1 cellular context compared by ENCODE assay signal in genomic region chr14:59020382-59020781, GRCh38.
TF ChIP-seq lines count a peak whose summit lies in the region.

No MANE protein-coding gene starts in this region.

TF ChIP-seq in liver, 16 proteins besides CTCF, POLR2A, EP300 and RAD21 (continued from another document):
- TF ChIP-seq TAF1 (conservative IDR thresholded peaks at IDR 0.05) (no peak), HNF4G (IDR thresholded peaks at IDR 0.05) (no peak), JUND (IDR thresholded peaks at IDR 0.05) (no peak), NR2F2 (IDR thresholded peaks at IDR 0.05) (no peak), YY1 (IDR thresholded peaks at IDR 0.05) (no peak), FOXA2 (IDR thresholded peaks at IDR 0.05) (no peak)
